ENCODE assay signal across 14 cellular contexts in the genomic region with DNA sequence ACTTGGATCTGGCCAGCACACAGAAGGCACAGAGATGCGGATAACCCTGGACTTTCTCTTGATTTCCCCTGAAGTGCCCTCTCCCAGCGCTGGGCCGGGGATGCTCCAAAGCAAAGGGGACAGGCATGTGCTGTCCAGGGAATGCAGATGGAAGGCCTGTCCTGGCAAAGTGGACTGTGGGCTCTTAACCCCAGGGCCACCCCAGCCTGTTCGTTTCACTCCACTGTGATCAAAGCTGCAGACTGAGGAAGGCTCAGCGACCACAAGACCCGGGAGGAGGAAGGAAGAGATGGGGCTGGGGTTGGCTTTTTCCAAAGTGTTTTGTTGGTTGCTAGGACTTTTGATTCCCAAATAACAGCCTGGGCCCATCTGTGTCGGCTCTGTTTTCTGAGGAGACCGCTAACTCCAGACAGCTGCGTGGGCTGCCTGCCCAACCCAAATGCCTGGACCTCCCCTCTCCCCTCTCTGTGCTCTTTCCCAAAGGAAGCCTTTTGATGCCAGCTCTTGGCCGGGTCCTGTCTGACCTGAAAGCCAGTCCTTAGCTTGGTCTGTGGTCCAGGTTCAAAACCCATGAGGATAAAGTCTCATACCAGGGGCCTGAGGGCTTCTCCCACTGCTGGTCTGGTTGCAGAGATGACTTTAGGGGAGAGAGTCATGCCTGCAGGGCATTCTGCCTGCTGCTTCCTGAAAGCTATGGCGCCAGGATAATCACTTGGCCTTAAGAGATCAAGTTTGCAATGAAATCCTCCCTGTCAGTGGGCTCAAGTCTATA.
DNase-seq lines count a peak whose midpoint lies in the region; ATAC-seq, FAIRE-seq and TF ChIP-seq lines count a peak whose summit lies in the region.
"Had no signal": no experiment of that assay in that cellular context is flagged by ENCODE, and none has a peak within 500 bp of the region (broad histone marks: within the 10 kb centered on the region; RNA-seq: fewer than 3 reads in every experiment).

No MANE protein-coding gene starts in this region.

- H3K36me3 ChIP-seq in esophagus muscularis mucosa, result peaks cover 18 to 88% (median 71%) of the 10 kb centered on the region in 4 donors
- peaks cover 42 to 64% (median 59%) of the 10 kb centered on the region in 3 donors for H3K36me3 ChIP-seq in tibial artery

- H3K9me3 ChIP-seq in esophagus muscularis mucosa (no peaks in the 10 kb centered on the region), tibial artery (no peaks in the 10 kb centered on the region)

- peak overlapping the region; percentile 7 for H3K27ac Mint-ChIP-seq in mesothelial cell of epicardium

- H3K4me1 ChIP-seq in esophagus muscularis mucosa, result peaks cover 19 to 37% (median 35%) of the 10 kb centered on the region in 4 donors
- H3K4me1 ChIP-seq in tibial artery, result peaks cover 7 to 33% (median 30%) of the 10 kb centered on the region in 4 donors

- intact Hi-C loops in esophagus muscularis mucosa (cut with DNase I) (no loop called here), tibial artery (cut with DNase I; ENCODE audit: low total_unique reads) (no loop called here)

- H3K4me3 Mint-ChIP-seq in mesothelial cell of epicardium, result no peak overlapping the region

- no peaks in the 10 kb centered on the region for H3K4me1 Mint-ChIP-seq in mesothelial cell of epicardium

- TF ChIP-seq CTCF in esophagus muscularis mucosa (IDR thresholded peaks at IDR 0.05) (no peak), mesothelial cell of epicardium (IDR thresholded peaks at IDR 0.05; ENCODE audit: unreplicated experiment) (no peak), tibial artery (IDR thresholded peaks at IDR 0.05) (no peak)

- H3K27ac ChIP-seq in esophagus muscularis mucosa (replicated peaks in 1 of 4) (peak overlapping the region; percentile 64 to 80 (median 69)), tibial artery (peak overlapping the region; percentile 65 to 67)

- 32% methylated on average over 10 of the region's 11 CpGs for WGBS in esophagus muscularis mucosa

- TF ChIP-seq POLR2A in esophagus muscularis mucosa (IDR thresholded peaks at IDR 0.05; ENCODE audit: low read depth), result no peak

- H3K9me3 Mint-ChIP-seq in mesothelial cell of epicardium, result no peaks in the 10 kb centered on the region

- H3K27me3 Mint-ChIP-seq in mesothelial cell of epicardium (ENCODE audit: low read depth), result peaks cover 8% of the 10 kb centered on the region

- DNase-seq in NCI-H1694 treated with DMSO at 0.1 percent for 48 hours (lab: John Stamatoyannopoulos, UW) (peak; percentile 70), esophagus muscularis mucosa (ENCODE audit: extremely low spot score) (no peak), mesothelial cell of epicardium (ENCODE audit: low spot score in 2 of 2, unreplicated experiment in 2 of 2) (no peak), tibial artery (no peak), GM19239 (ENCODE audit: insufficient read length, low spot score) (no peak), foreskin melanocyte (no peak), MV-4-11 (lab: John Stamatoyannopoulos, UW) (no peak)
- DNase-seq: activated CD4-positive, alpha-beta T cell treated with anti-CD3 and anti-CD28 coated beads for 1 hour; activated effector memory CD4-positive, alpha-beta T cell treated with anti-CD3 and anti-CD28 coated beads, Interleukin-2, amount 50 U/mL, for 16 hours; NCI-H2081 treated with DMSO at 0.1 percent for 48 hours; SIG-M5; stimulated activated CD4-positive, alpha-beta T cell treated with anti-CD3 and anti-CD28 coated beads, Interleukin-2, amount 100 ng/mL, for 24 hours; trophoblast cell had no signal

- H3K36me3 Mint-ChIP-seq in mesothelial cell of epicardium, result peaks cover 13% of the 10 kb centered on the region

- H3K27me3 ChIP-seq in esophagus muscularis mucosa (no peaks in the 10 kb centered on the region), tibial artery (no peaks in the 10 kb centered on the region)

- H3K4me3 ChIP-seq in esophagus muscularis mucosa, result no peak overlapping the region
- no peak overlapping the region for H3K4me3 ChIP-seq in tibial artery

- TF ChIP-seq EP300 in esophagus muscularis mucosa (IDR thresholded peaks at IDR 0.05), result no peak

- no peak for ATAC-seq in HG02642 (IDR thresholded peaks at IDR 0.05; ENCODE audit: poor library complexity, unreplicated experiment)

- FAIRE-seq in GM19239 (lab: Jason Lieb, UNC), result no peak
